9 cellular contexts compared by ENCODE assay signal in genomic region chr11:124760205-124760652, GRCh38. TPM values are rescaled to one million over a fixed set of nuclear protein-coding genes. Genes with fewer than 3 reads are reported as not detected.
DNase-seq lines count a peak whose midpoint lies in the region; ATAC-seq and TF ChIP-seq lines count a peak whose summit lies in the region.
"Had no signal": no experiment of that assay in that cellular context is flagged by ENCODE, and none has a peak within 500 bp of the region (broad histone marks: within the 10 kb centered on the region; RNA-seq: fewer than 3 reads in every experiment).

No MANE protein-coding gene starts in this region.

- H3K4me1 Mint-ChIP-seq in activated T-cell treated with anti-CD3 and anti-CD28 coated beads, Interleukin-2, amount 50 U/mL, for 72 hours (ENCODE audit: low read depth), result peaks cover 36% of the 10 kb centered on the region

- peaks cover 0 to 2% of the 10 kb centered on the region in 2 donors for H3K36me3 Mint-ChIP-seq in activated T-cell treated with anti-CD3 and anti-CD28 coated beads, Interleukin-2, amount 50 U/mL, for 72 hours (ENCODE audit: insufficient read depth in 2 of 2)

- peak overlapping the region; percentile 29 to 49 for H3K4me3 Mint-ChIP-seq in activated T-cell treated with anti-CD3 and anti-CD28 coated beads, Interleukin-2, amount 50 U/mL, for 72 hours

- no peak for DNase-seq in activated T-cell treated with anti-CD3 and anti-CD28 coated beads, Interleukin-2, amount 50 U/mL, for 72 hours
- no peak for DNase-seq in activated T-cell treated with anti-CD3 and anti-CD28 coated beads, Interleukin-2, amount 50 U/mL, for 48 hours
- no peak for DNase-seq in NT2/D1 (ENCODE audit: low read depth, low spot score)
- DNase-seq in islet precursor cell, result peak; percentile 57
- DNase-seq in upper lobe of right lung, result peak; percentile 75
- no peak for DNase-seq in NCI-H146 treated with DMSO at 0.1 percent for 48 hours (lab: John Stamatoyannopoulos, UW; ENCODE audit: unreplicated experiment)
- DNase-seq in activated T-cell treated with anti-CD3 and anti-CD28 coated beads for 4 hours, result no peak
- DNase-seq in NCI-H1105 (lab: John Stamatoyannopoulos, UW), result no peak

- peaks cover 8% of the 10 kb centered on the region for H3K36me3 ChIP-seq in NT2/D1 (ENCODE audit: insufficient read depth, insufficient read length, low read length)
- peaks cover 17% of the 10 kb centered on the region for H3K36me3 ChIP-seq in upper lobe of right lung

- no peak for ATAC-seq in activated T-cell treated with anti-CD3 and anti-CD28 coated beads, Interleukin-2, amount 50 U/mL, for 72 hours (replicated peaks in 1 of 2)
- no peak for ATAC-seq in upper lobe of right lung

- peak overlapping the region; percentile 41 for H3K27ac Mint-ChIP-seq in activated T-cell treated with anti-CD3 and anti-CD28 coated beads, Interleukin-2, amount 50 U/mL, for 72 hours

- H3K9me3 ChIP-seq in NT2/D1 (ENCODE audit: insufficient read depth, low read length) (no peaks in the 10 kb centered on the region; the same call in 1 of the 2 replicates), upper lobe of right lung (no peaks in the 10 kb centered on the region)

- TF ChIP-seq CTCF in upper lobe of right lung (IDR thresholded peaks at IDR 0.05), result no peak

- no peaks in the 10 kb centered on the region for H3K9me3 Mint-ChIP-seq in activated T-cell treated with anti-CD3 and anti-CD28 coated beads, Interleukin-2, amount 50 U/mL, for 72 hours

- H3K27me3 ChIP-seq in NT2/D1 (ENCODE audit: insufficient read depth, insufficient read length) (peaks cover 37% of the 10 kb centered on the region), upper lobe of right lung (peaks cover 22% of the 10 kb centered on the region)

- intact Hi-C loops in upper lobe of right lung (cut with DNase I), result no loop called here

- H3K4me3 ChIP-seq in NT2/D1 (ENCODE audit: insufficient read length, low read depth) (no peak overlapping the region), upper lobe of right lung (peak overlapping the region; percentile 73)

- H3K9ac ChIP-seq in NT2/D1 (ENCODE audit: insufficient read length, low read depth), result peak overlapping the region; percentile 21

- H3K4me1 ChIP-seq in NT2/D1 (ENCODE audit: insufficient read depth, insufficient read length), result peaks cover 3% of the 10 kb centered on the region
- H3K4me1 ChIP-seq in upper lobe of right lung, result peaks cover 41% of the 10 kb centered on the region

- peak overlapping the region; percentile 89 for H3K27ac ChIP-seq in upper lobe of right lung

- peaks cover 46% of the 10 kb centered on the region for H3K27me3 Mint-ChIP-seq in activated T-cell treated with anti-CD3 and anti-CD28 coated beads, Interleukin-2, amount 50 U/mL, for 72 hours (ENCODE audit: low read depth)

RNA-seq across cellular contexts. Expression of gene ESAM, which starts 1.9 kb away (rescaled TPM):
- 1 to 10 TPM in 1 of 2 donors, under 1 TPM in 1; 0.88 to 1.1 TPM for total RNA-seq in activated T-cell treated with anti-CD3 and anti-CD28 coated beads, Interleukin-2, amount 50 U/mL, for 72 hours
- 164 TPM for total RNA-seq in upper lobe of right lung

RNA-seq across cellular contexts. Expression of gene VSIG2, which starts 8.2 kb away (rescaled TPM):
- under 1 TPM; 0.35 to 0.48 TPM for total RNA-seq in activated T-cell treated with anti-CD3 and anti-CD28 coated beads, Interleukin-2, amount 50 U/mL, for 72 hours
- total RNA-seq in upper lobe of right lung, result 40.1 TPM
- total RNA-seq: HT1080 had no signal

RNA-seq across cellular contexts. Expression of gene NRGN, which starts 20.5 kb away (rescaled TPM):
- 1 to 10 TPM; 4.2 to 4.4 TPM for total RNA-seq in activated T-cell treated with anti-CD3 and anti-CD28 coated beads, Interleukin-2, amount 50 U/mL, for 72 hours
- total RNA-seq in upper lobe of right lung, result 79.9 TPM

RNA-seq across cellular contexts. Expression of gene MSANTD2, which starts 40.0 kb away (rescaled TPM):
- 10 to 100 TPM; 11.1 to 12.5 TPM for total RNA-seq in activated T-cell treated with anti-CD3 and anti-CD28 coated beads, Interleukin-2, amount 50 U/mL, for 72 hours
- total RNA-seq in upper lobe of right lung, result 13.3 TPM

Comparison
In these comparisons a context has a peak if more than half of its experiments do, and no peak if none do; other contexts are left out.
1. DNase-seq: peak in islet precursor cell (single experiment) and upper lobe of right lung (single experiment); none in activated T-cell treated with anti-CD3 and anti-CD28 coated beads, Interleukin-2, amount 50 U/mL, for 72 hours (0 of 2), activated T-cell treated with anti-CD3 and anti-CD28 coated beads, Interleukin-2, amount 50 U/mL, for 48 hours (0 of 2), NT2/D1 (single experiment), NCI-H146 treated with DMSO at 0.1 percent for 48 hours (single experiment), activated T-cell treated with anti-CD3 and anti-CD28 coated beads for 4 hours (single experiment) and NCI-H1105 (single experiment).
2. RNA of gene ESAM, which starts 1.9 kb away (total RNA-seq): 164 TPM in upper lobe of right lung (single experiment); 0.88 to 1.1 TPM in activated T-cell treated with anti-CD3 and anti-CD28 coated beads, Interleukin-2, amount 50 U/mL, for 72 hours; every median in the first group is over 10 times any median in the second.
3. RNA of gene VSIG2, which starts 8.2 kb away (total RNA-seq): 40.1 TPM in upper lobe of right lung (single experiment); 0.35 to 0.48 TPM in activated T-cell treated with anti-CD3 and anti-CD28 coated beads, Interleukin-2, amount 50 U/mL, for 72 hours; every median in the first group is over 10 times any median in the second.
4. RNA of gene NRGN, which starts 20.5 kb away (total RNA-seq): 79.9 TPM in upper lobe of right lung (single experiment); 4.2 to 4.4 TPM in activated T-cell treated with anti-CD3 and anti-CD28 coated beads, Interleukin-2, amount 50 U/mL, for 72 hours; every median in the first group is over 10 times any median in the second.